In genomic region chr2:76564734-76565133, GRCh38 we compare ENCODE assay signal across 3 cellular contexts.
TF ChIP-seq lines count a peak whose summit lies in the region.

No MANE protein-coding gene starts in this region.

TF ChIP-seq in liver, 16 proteins besides CTCF, POLR2A, EP300 and RAD21:
- TF ChIP-seq HNF4A (conservative IDR thresholded peaks at IDR 0.05) (peak in 1 of 2 donors; percentile 35), NR2F2 (IDR thresholded peaks at IDR 0.05) (no peak), FOXA2 (IDR thresholded peaks at IDR 0.05) (no peak), SP1 (IDR thresholded peaks at IDR 0.05) (peak; percentile 39)
TF ChIP-seq in liver: peak in this region for 2.

TF ChIP-seq in HepG2, 621 proteins besides CTCF, POLR2A, EP300 and RAD21:
- TF ChIP-seq HOXD1 (CRISPR knock-in tag; IDR thresholded peaks at IDR 0.05) (no peak), ATF7-NPFF (CRISPR knock-in tag; IDR thresholded peaks at IDR 0.05; ENCODE audit: low read depth) (no peak), ZBTB42 (CRISPR knock-in tag; IDR thresholded peaks at IDR 0.05) (no peak), MTF2 (CRISPR knock-in tag; IDR thresholded peaks at IDR 0.05; ENCODE audit: borderline replicate concordance) (no peak), NRL (CRISPR knock-in tag; IDR thresholded peaks at IDR 0.05; ENCODE audit: borderline replicate concordance) (no peak), SP5 (CRISPR knock-in tag; IDR thresholded peaks at IDR 0.05; ENCODE audit: borderline replicate concordance, low read depth) (no peak), ZNF782 (CRISPR knock-in tag; IDR thresholded peaks at IDR 0.05; ENCODE audit: borderline replicate concordance) (no peak), MTA1 (CRISPR knock-in tag; IDR thresholded peaks at IDR 0.05; ENCODE audit: borderline replicate concordance) (no peak), POLR2G (IDR thresholded peaks at IDR 0.05; ENCODE audit: low read depth, low read length) (no peak), BORCS8-MEF2B (CRISPR knock-in tag; IDR thresholded peaks at IDR 0.05) (no peak), ZNF746 (CRISPR knock-in tag; IDR thresholded peaks at IDR 0.05) (no peak), DNMT1 (CRISPR knock-in tag; IDR thresholded peaks at IDR 0.05) (no peak), TBX2 (CRISPR knock-in tag; IDR thresholded peaks at IDR 0.05; ENCODE audit: borderline replicate concordance) (no peak), NFKBIZ (CRISPR knock-in tag; IDR thresholded peaks at IDR 0.05) (no peak), DPF2 (CRISPR knock-in tag; IDR thresholded peaks at IDR 0.05; ENCODE audit: borderline replicate concordance, low read depth) (no peak), AGO1 (IDR thresholded peaks at IDR 0.05; ENCODE audit: low read depth, low read length, poor library complexity, severe bottlenecking) (no peak)
- TF ChIP-seq, protein P1, sequence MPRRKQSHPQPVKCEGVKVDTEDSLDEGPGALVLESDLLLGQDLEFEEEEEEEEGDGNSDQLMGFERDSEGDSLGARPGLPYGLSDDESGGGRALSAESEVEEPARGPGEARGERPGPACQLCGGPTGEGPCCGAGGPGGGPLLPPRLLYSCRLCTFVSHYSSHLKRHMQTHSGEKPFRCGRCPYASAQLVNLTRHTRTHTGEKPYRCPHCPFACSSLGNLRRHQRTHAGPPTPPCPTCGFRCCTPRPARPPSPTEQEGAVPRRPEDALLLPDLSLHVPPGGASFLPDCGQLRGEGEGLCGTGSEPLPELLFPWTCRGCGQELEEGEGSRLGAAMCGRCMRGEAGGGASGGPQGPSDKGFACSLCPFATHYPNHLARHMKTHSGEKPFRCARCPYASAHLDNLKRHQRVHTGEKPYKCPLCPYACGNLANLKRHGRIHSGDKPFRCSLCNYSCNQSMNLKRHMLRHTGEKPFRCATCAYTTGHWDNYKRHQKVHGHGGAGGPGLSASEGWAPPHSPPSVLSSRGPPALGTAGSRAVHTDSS (CRISPR knock-in tag; conservative IDR thresholded peaks at IDR 0.05) = no peak
- TF ChIP-seq, protein P2, sequence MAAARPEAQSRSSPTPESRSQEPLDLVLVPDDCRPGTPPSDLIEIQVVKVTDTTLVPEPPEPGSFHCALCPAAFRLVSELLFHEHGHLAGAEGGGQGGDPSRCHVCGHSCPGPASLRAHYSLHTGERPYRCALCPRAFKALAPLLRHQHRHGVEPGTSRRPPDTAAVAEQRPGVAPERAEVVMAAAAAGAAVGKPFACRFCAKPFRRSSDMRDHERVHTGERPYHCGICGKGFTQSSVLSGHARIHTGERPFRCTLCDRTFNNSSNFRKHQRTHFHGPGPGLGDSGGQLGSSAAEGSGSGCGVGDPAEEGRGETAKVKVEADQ (CRISPR knock-in tag; IDR thresholded peaks at IDR 0.05; ENCODE audit: borderline replicate concordance) = no peak
- TF ChIP-seq, protein P3, sequence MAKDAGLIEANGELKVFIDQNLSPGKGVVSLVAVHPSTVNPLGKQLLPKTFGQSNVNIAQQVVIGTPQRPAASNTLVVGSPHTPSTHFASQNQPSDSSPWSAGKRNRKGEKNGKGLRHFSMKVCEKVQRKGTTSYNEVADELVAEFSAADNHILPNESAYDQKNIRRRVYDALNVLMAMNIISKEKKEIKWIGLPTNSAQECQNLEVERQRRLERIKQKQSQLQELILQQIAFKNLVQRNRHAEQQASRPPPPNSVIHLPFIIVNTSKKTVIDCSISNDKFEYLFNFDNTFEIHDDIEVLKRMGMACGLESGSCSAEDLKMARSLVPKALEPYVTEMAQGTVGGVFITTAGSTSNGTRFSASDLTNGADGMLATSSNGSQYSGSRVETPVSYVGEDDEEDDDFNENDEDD (CRISPR knock-in tag; IDR thresholded peaks at IDR 0.05; ENCODE audit: borderline replicate concordance) = no peak

TF ChIP-seq in H1, 55 proteins besides CTCF, POLR2A, EP300 and RAD21:
- TF ChIP-seq SIN3A (conservative IDR thresholded peaks at IDR 0.05 in 1 of 2, IDR thresholded peaks at IDR 0.05 in 1 of 2; ENCODE audit: low read depth in 1 of 2, low read length in 2 of 2) (no peak), CHD2 (IDR thresholded peaks at IDR 0.05; ENCODE audit: low read length) (no peak), RBBP5 (IDR thresholded peaks at IDR 0.05; ENCODE audit: borderline replicate concordance, low read depth, low read length) (no peak), SRF (IDR thresholded peaks at IDR 0.05; ENCODE audit: low read depth, low read length) (no peak), TAF1 (IDR thresholded peaks at IDR 0.05; ENCODE audit: low read depth, low read length) (no peak), BCL11A (IDR thresholded peaks at IDR 0.05; ENCODE audit: low read depth in 2 of 2, low read length in 2 of 2) (no peak), ASH2L (IDR thresholded peaks at IDR 0.05; ENCODE audit: low read length) (no peak), ATF3 (IDR thresholded peaks at IDR 0.05; ENCODE audit: insufficient read depth, low read depth, low read length) (no peak), POU5F1 (IDR thresholded peaks at IDR 0.05; ENCODE audit: low read depth, low read length) (no peak), TBP (IDR thresholded peaks at IDR 0.05; ENCODE audit: low read depth, low read length) (no peak), TEAD4 (IDR thresholded peaks at IDR 0.05; ENCODE audit: low read depth, low read length) (no peak)
- TF ChIP-seq, protein P4, sequence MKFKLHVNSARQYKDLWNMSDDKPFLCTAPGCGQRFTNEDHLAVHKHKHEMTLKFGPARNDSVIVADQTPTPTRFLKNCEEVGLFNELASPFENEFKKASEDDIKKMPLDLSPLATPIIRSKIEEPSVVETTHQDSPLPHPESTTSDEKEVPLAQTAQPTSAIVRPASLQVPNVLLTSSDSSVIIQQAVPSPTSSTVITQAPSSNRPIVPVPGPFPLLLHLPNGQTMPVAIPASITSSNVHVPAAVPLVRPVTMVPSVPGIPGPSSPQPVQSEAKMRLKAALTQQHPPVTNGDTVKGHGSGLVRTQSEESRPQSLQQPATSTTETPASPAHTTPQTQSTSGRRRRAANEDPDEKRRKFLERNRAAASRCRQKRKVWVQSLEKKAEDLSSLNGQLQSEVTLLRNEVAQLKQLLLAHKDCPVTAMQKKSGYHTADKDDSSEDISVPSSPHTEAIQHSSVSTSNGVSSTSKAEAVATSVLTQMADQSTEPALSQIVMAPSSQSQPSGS (IDR thresholded peaks at IDR 0.05; ENCODE audit: low read length) = no peak
